8 cellular contexts compared by ENCODE assay signal in the genomic region with DNA sequence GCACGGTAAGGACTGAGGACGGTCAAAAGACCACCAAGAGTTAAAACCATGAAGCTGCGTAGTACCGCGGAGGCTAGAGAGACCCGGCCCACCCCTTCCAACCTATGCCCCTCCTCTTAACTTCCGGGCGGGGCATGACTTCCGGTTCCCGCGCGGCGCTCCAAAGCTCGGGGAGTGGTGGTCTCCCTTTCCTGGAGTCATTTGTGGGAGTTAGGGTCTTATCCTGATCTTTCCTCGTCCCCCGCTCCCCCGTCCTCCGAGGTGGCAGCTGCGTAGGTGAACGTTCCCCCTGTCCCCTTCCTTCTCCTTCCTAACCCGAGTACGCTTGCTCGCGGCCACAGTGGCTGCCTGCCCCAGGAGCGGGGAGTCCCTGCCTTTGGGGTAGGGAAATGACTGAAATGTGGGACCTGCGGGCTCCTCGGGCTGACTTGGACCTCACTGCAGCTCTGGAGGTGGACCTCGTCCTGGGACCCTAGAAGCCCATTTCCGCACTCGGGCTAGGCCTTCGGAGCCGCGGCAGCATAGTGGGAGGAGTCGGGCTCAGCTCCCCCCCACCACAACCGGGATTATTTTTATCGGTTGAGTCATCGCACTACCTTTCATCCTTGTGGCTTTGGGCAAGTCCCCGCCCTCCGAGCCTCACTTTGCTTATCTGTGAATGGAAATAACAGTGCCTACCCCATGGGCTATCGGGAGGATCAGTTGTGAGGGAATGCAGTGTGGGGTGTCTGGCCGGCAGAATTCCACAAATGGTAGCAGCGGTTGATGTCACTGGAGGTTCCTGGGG. TPM values are rescaled to one million over a fixed set of nuclear protein-coding genes. Genes with fewer than 3 reads are reported as not detected.
DNase-seq lines count a peak whose midpoint lies in the region; ATAC-seq and TF ChIP-seq lines count a peak whose summit lies in the region.

No MANE protein-coding gene starts in this region.

- no peaks in the 10 kb centered on the region for H3K9me3 Mint-ChIP-seq in immature natural killer cell

- H3K27me3 ChIP-seq in AG04450 (ENCODE audit: control insufficient read depth, insufficient read depth, low read length), result no peaks in the 10 kb centered on the region
- H3K27me3 ChIP-seq in mammary epithelial cell (ENCODE audit: insufficient read depth, low read length), result no peaks in the 10 kb centered on the region
- no peaks in the 10 kb centered on the region for H3K27me3 ChIP-seq in smooth muscle cell (ENCODE audit: low read depth)

- TSS peak; percentile 82 for BruUV-seq in mammary epithelial cell (replicated peaks; lab: Mats Ljungman, UMichigan)

- peak overlapping the region; percentile 93 to 97 (median 94) for H3K4me3 Mint-ChIP-seq in immature natural killer cell

- POLR2A ChIA-PET in AG04450 (lab: Yijun Ruan, JAX), result interaction anchor here (0.5 to 2.4 kb wide), 7 partner anchors 12 to 243 kb away, joined by 3 to 22 read pairs (median 3); a partner anchor contains a TSS

- peak; percentile 63 for ATAC-seq in HG03159 (IDR thresholded peaks at IDR 0.05; ENCODE audit: unreplicated experiment)

- H3K4me1 Mint-ChIP-seq in immature natural killer cell, result peaks cover 42 to 45% of the 10 kb centered on the region in 2 donors

- peak overlapping the region; percentile 100 for H3K4me3 ChIP-seq in AG04450 (ENCODE audit: low read depth, low read length)
- H3K4me3 ChIP-seq in WI38 (ENCODE audit: low read depth, low read length), result peak overlapping the region; percentile 93
- peak overlapping the region; percentile 76 to 89 (median 77) for H3K4me3 ChIP-seq in mammary epithelial cell (replicated peaks in 1 of 3; ENCODE audit: insufficient read depth in 1 of 3, low read depth in 2 of 3, low read length in 3 of 3)
- H3K4me3 ChIP-seq in smooth muscle cell, result peak overlapping the region; percentile 73

- dilution Hi-C loops in mammary epithelial cell (cut with HindIII; ENCODE audit: low sequenced_read_pairs), result no loop called here

- peaks cover 11% of the 10 kb centered on the region for H3F3A ChIP-seq in smooth muscle cell (ENCODE audit: low read depth)

- H3K9me3 ChIP-seq in AG04450 (ENCODE audit: control insufficient read depth, insufficient read depth, low read length) (no peaks in the 10 kb centered on the region; the same call in 1 of the 2 replicates), mammary epithelial cell (replicated peaks; ENCODE audit: insufficient read depth, low read length) (no peaks in the 10 kb centered on the region), smooth muscle cell (replicated peaks; ENCODE audit: low read depth) (no peaks in the 10 kb centered on the region)

- peaks cover 0 to 9% (median 0%) of the 10 kb centered on the region in 3 donors for H3K36me3 Mint-ChIP-seq in immature natural killer cell

- TF ChIP-seq CTCF in AG04450 (IDR thresholded peaks at IDR 0.05; ENCODE audit: low read depth, low read length), result no peak
- no peak for TF ChIP-seq CTCF in WI38 (IDR thresholded peaks at IDR 0.05; ENCODE audit: low read depth, low read length)
- no peak for TF ChIP-seq CTCF in mammary epithelial cell (conservative IDR thresholded peaks at IDR 0.05 in 1 of 2, IDR thresholded peaks at IDR 0.05 in 1 of 2; ENCODE audit: extremely low read depth in 1 of 2, insufficient read depth in 1 of 2, low read depth in 1 of 2, low read length in 2 of 2)
- TF ChIP-seq CTCF in smooth muscle cell (IDR thresholded peaks at IDR 0.05; ENCODE audit: borderline replicate concordance, insufficient read depth, poor library complexity, severe bottlenecking), result no peak

- DNase-seq in AG04450 (ENCODE audit: low read depth, low spot score) (peak; percentile 59), NCI-H2227 treated with DMSO at 0.1 percent for 48 hours (lab: John Stamatoyannopoulos, UW) (peak; percentile 89), mammary epithelial cell (peak; percentile 89), immature natural killer cell (peak; percentile 86 to 88 (median 86)), smooth muscle cell (lab: John Stamatoyannopoulos, UW; ENCODE audit: unreplicated experiment) (peak; percentile 67)

- H3K27ac Mint-ChIP-seq in immature natural killer cell, result peak overlapping the region; percentile 91 to 99 (median 94)

- H3K27ac ChIP-seq in AG04450 (ENCODE audit: low read depth, low read length) (peak overlapping the region; percentile 99), mammary epithelial cell (ENCODE audit: insufficient read depth, low read depth, low read length) (peak overlapping the region; percentile 94), smooth muscle cell (ENCODE audit: low read depth) (peak overlapping the region; percentile 96)

- H3K79me2 ChIP-seq in mammary epithelial cell (ENCODE audit: insufficient read depth, low read length), result peaks cover 11% of the 10 kb centered on the region
- H3K79me2 ChIP-seq in smooth muscle cell (ENCODE audit: low read depth), result no peaks in the 10 kb centered on the region

- 1% methylated on average over 27 of the region's 42 CpGs for WGBS in mammary epithelial cell (ENCODE audit: low coverage, missing lambda C conversion rate)
- under 1% methylated on average over 42 of the region's 42 CpGs for WGBS in smooth muscle cell (ENCODE audit: low lambda C conversion rate)

- H3K9ac ChIP-seq in mammary epithelial cell (ENCODE audit: insufficient read depth, low read length), result peak overlapping the region; percentile 96
- H3K9ac ChIP-seq in smooth muscle cell (ENCODE audit: low read depth), result peak overlapping the region; percentile 93

- intact Hi-C loops in mammary epithelial cell (cut with micrococcal nuclease), result loop anchor here (2.0 to 5.0 kb wide), 4 partner anchors 15 to 67 kb away; a partner anchor contains a TSS

- TF ChIP-seq POLR2A in GM18951 (IDR thresholded peaks at IDR 0.05; ENCODE audit: extremely low read depth, insufficient read depth, insufficient read length), result peak; percentile 76

- H3K4me1 ChIP-seq in mammary epithelial cell (ENCODE audit: insufficient read depth, low read length) (peaks cover 11% of the 10 kb centered on the region), smooth muscle cell (ENCODE audit: low read depth) (no peaks in the 10 kb centered on the region)

- in situ Hi-C loops in GM18951 (cut with MboI; ENCODE audit: low sequenced_read_pairs, unreplicated experiment), result no loop called here
- in situ Hi-C loops in mammary epithelial cell (cut with MboI; ENCODE audit: low sequenced_read_pairs in 2 of 2), result no loop called here

- H3K4me2 ChIP-seq in mammary epithelial cell (ENCODE audit: insufficient read depth, low read depth, low read length) (peak overlapping the region; percentile 79), smooth muscle cell (peak overlapping the region; percentile 87)

- H3K36me3 ChIP-seq in mammary epithelial cell (ENCODE audit: insufficient read depth, low read length) (no peaks in the 10 kb centered on the region), smooth muscle cell (ENCODE audit: low read depth) (no peaks in the 10 kb centered on the region)

- no peaks in the 10 kb centered on the region for H4K20me1 ChIP-seq in mammary epithelial cell (ENCODE audit: insufficient read depth, low read length)
- no peaks in the 10 kb centered on the region for H4K20me1 ChIP-seq in smooth muscle cell (ENCODE audit: low read depth)

- CTCF ChIA-PET in AG04450 (lab: Charles Lee), result interaction anchor here (0.6 to 1.3 kb wide), 3 partner anchors 55 to 97 kb away, joined by 3 to 4 read pairs (median 4); no protein-coding TSS in a partner anchor
- CTCF ChIA-PET in mammary epithelial cell (lab: Charles Lee; ENCODE audit: low non-redundant PET), result interaction anchor here (0.5 to 0.7 kb wide), 6 partner anchors 24 to 649 kb away, joined by 3 to 4 read pairs (median 3); no protein-coding TSS in a partner anchor

- H2AFZ ChIP-seq in mammary epithelial cell (ENCODE audit: low read depth, low read length), result peak overlapping the region; percentile 98
- peak overlapping the region; percentile 80 for H2AFZ ChIP-seq in smooth muscle cell (ENCODE audit: low read depth)

- peaks cover 6 to 9% (median 8%) of the 10 kb centered on the region in 3 donors for H3K27me3 Mint-ChIP-seq in immature natural killer cell (ENCODE audit: low read depth in 3 of 3)

RNA-seq across cellular contexts. Expression of a gene that starts 24.1 kb away (rescaled TPM):
- polyA plus RNA-seq in AG04450 (2011; rRNA removed) (not detected in 2 replicates), mammary epithelial cell (not detected), immature natural killer cell (not detected), smooth muscle cell (not detected in 2 replicates)
- not detected in 2 replicates for polyA minus RNA-seq in AG04450 (2011; rRNA and poly(A)+ RNA removed)
- total RNA-seq in mammary epithelial cell (not detected), smooth muscle cell (not detected in 2 replicates)
- polyA minus RNA-seq in mammary epithelial cell, result not detected

RNA-seq across cellular contexts. Expression of a gene that starts 26.9 kb away (rescaled TPM):
- polyA plus RNA-seq in AG04450 (2011; rRNA removed) (345 and 400 TPM in 2 replicates), mammary epithelial cell (232 TPM), immature natural killer cell (100 to 1,000 TPM; 220 to 600 (median 473) TPM), smooth muscle cell (70.2 and 74.0 TPM in 2 replicates)
- 212 and 366 TPM in 2 replicates for polyA minus RNA-seq in AG04450 (2011; rRNA and poly(A)+ RNA removed)
- total RNA-seq in mammary epithelial cell (100 to 1,000 TPM; 234 to 414 TPM), smooth muscle cell (407 and 453 TPM in 2 replicates)
- 408 TPM for polyA minus RNA-seq in mammary epithelial cell

RNA-seq across cellular contexts. Expression of a gene that starts 48.7 kb away (rescaled TPM):
- polyA plus RNA-seq in AG04450 (2011; rRNA removed) (not detected in 2 replicates), mammary epithelial cell (not detected), immature natural killer cell (not detected), smooth muscle cell (not detected in 2 replicates)
- not detected in 2 replicates for polyA minus RNA-seq in AG04450 (2011; rRNA and poly(A)+ RNA removed)
- total RNA-seq in mammary epithelial cell (not detected), smooth muscle cell (not detected in 2 replicates)
- not detected for polyA minus RNA-seq in mammary epithelial cell

Comparison
In these comparisons a context has a peak if more than half of its experiments do, and no peak if none do; other contexts are left out.
1. Peak in every context shown above with its lines: DNase-seq, ATAC-seq, H3K4me3 ChIP-seq and H3K27ac ChIP-seq.